ENCODE assay signal across 8 cellular contexts in genomic region chr15:74937602-74938371, GRCh38. TPM values are rescaled to one million over a fixed set of nuclear protein-coding genes. Genes with fewer than 3 reads are reported as not detected.
DNase-seq lines count a peak whose midpoint lies in the region; TF ChIP-seq lines count a peak whose summit lies in the region.

Gene COX5A, minus strand, starts transcription at chr15:74938073. Its CDS starts 59 bp downstream, at chr15:74938014.

- no peak within 1 kb of the TSS for H2BK12ac ChIP-seq in H9 (ENCODE audit: insufficient read length, low read depth, low read length)

- peak within 1 kb of the TSS; percentile 83 to 89 (median 85); a peak in 6 of 7 replicates for H3K27ac Mint-ChIP-seq in H9
- H3K27ac Mint-ChIP-seq in nephron progenitor cell, result peak within 1 kb of the TSS; percentile 62
- peak within 1 kb of the TSS; percentile 94 for H3K27ac Mint-ChIP-seq in stimulated activated naive CD8-positive, alpha-beta T cell treated with anti-CD3 and anti-CD28 coated beads, Interleukin-15, Interleukin-2, amounts not matched to agents 100 ng/mL and 50 ng/mL, for 24 hours

- peaks cover 2 to 8% (median 7%) of the 10 kb centered on the region in 3 experiments; a peak in 4 of 7 replicates for H3K36me3 Mint-ChIP-seq in H9 (ENCODE audit: insufficient read depth in 1 of 3, low read depth in 3 of 3)
- H3K36me3 Mint-ChIP-seq in nephron progenitor cell (ENCODE audit: low read depth), result peaks cover 9% of the 10 kb centered on the region
- peaks cover 21% of the 10 kb centered on the region for H3K36me3 Mint-ChIP-seq in stimulated activated naive CD8-positive, alpha-beta T cell treated with anti-CD3 and anti-CD28 coated beads, Interleukin-15, Interleukin-2, amounts not matched to agents 100 ng/mL and 50 ng/mL, for 24 hours (ENCODE audit: low read depth)

- H3K4me3 ChIP-seq in Loucy (ENCODE audit: low read length, poor library complexity, severe bottlenecking) (peak within 1 kb of the TSS; percentile 98), fibroblast of pulmonary artery (replicated peaks; ENCODE audit: low read depth, low read length) (peak within 1 kb of the TSS; percentile 90)

- no peak within 1 kb of the TSS for H4K8ac ChIP-seq in H9 (replicated peaks; ENCODE audit: insufficient read length, low read depth, low read length)

- H3K4me1 Mint-ChIP-seq in H9, result peaks cover 6 to 15% of the 10 kb centered on the region in 2 experiments
- peaks cover 29% of the 10 kb centered on the region for H3K4me1 Mint-ChIP-seq in nephron progenitor cell
- H3K4me1 Mint-ChIP-seq in stimulated activated naive CD8-positive, alpha-beta T cell treated with anti-CD3 and anti-CD28 coated beads, Interleukin-15, Interleukin-2, amounts not matched to agents 100 ng/mL and 50 ng/mL, for 24 hours (ENCODE audit: low read depth), result peaks cover 39% of the 10 kb centered on the region

- no peaks in the 10 kb centered on the region for H3K4me1 ChIP-seq in ES-I3 (ENCODE audit: insufficient read depth, low read length)
- no peaks in the 10 kb centered on the region for H3K4me1 ChIP-seq in H9 (ENCODE audit: insufficient read depth, low read length)
- peaks cover 39% of the 10 kb centered on the region for H3K4me1 ChIP-seq in Loucy (ENCODE audit: insufficient read depth, low read length, poor library complexity, severe bottlenecking)

- TF ChIP-seq CTCF in H9 (conservative IDR thresholded peaks at IDR 0.05), result no peak
- TF ChIP-seq CTCF in Loucy (conservative IDR thresholded peaks at IDR 0.05; ENCODE audit: low read length), result no peak
- TF ChIP-seq CTCF in fibroblast of pulmonary artery (IDR thresholded peaks at IDR 0.05; ENCODE audit: low read length, missing control alignments), result no peak
- TF ChIP-seq CTCF in nephron progenitor cell (IDR thresholded peaks at IDR 0.05), result no peak

- peak within 1 kb of the TSS; percentile 91 for H3K14ac ChIP-seq in H9 (ENCODE audit: insufficient read depth, low read length)

- peak within 1 kb of the TSS; percentile 78 for H3K9ac ChIP-seq in ES-I3 (ENCODE audit: low read depth, low read length)
- H3K9ac ChIP-seq in H9 (ENCODE audit: extremely low read depth, insufficient read length, low read length), result peak within 1 kb of the TSS; percentile 52
- peak within 1 kb of the TSS; percentile 83 for H3K9ac ChIP-seq in Loucy (ENCODE audit: low read depth, low read length, poor library complexity, severe bottlenecking)

- H3K79me2 ChIP-seq in H9 (ENCODE audit: insufficient read depth, low read length) (peaks cover 24% of the 10 kb centered on the region; the same call in 1 of the 2 replicates), Loucy (ENCODE audit: insufficient read depth, low read length) (peaks cover 51% of the 10 kb centered on the region)

- H3K23ac ChIP-seq in H9 (ENCODE audit: insufficient read length, low read depth, low read length), result no peak within 1 kb of the TSS

- no peak within 1 kb of the TSS for H3K56ac ChIP-seq in H9 (ENCODE audit: insufficient read length, low read depth, low read length)

- H3K4ac ChIP-seq in H9 (ENCODE audit: low read depth, low read length), result no peak within 1 kb of the TSS

- H4K91ac ChIP-seq in H9 (ENCODE audit: insufficient read length, low read depth, low read length), result no peak within 1 kb of the TSS

- no peak within 1 kb of the TSS for H2BK20ac ChIP-seq in H9 (ENCODE audit: low read depth, low read length, poor library complexity, severe bottlenecking)

- H3K4me2 ChIP-seq in H9 (ENCODE audit: insufficient read depth, insufficient read length, low read length) (peak within 1 kb of the TSS; percentile 84), Loucy (ENCODE audit: low read depth, low read length, poor library complexity, severe bottlenecking) (peak within 1 kb of the TSS; percentile 91)

- H3K9me2 ChIP-seq in Loucy (replicated peaks; ENCODE audit: low read depth, low read length), result no peaks in the 10 kb centered on the region

- no CpG with 5 or more reads among the region's 84 CpGs for WGBS in H9 (ENCODE audit: extremely low coverage, insufficient read length, low lambda C conversion rate)

- peaks cover under 1% of the 10 kb centered on the region; the same call in 1 of the 2 replicates for H3K27me3 Mint-ChIP-seq in H9 (ENCODE audit: low read depth)
- peaks cover 7% of the 10 kb centered on the region for H3K27me3 Mint-ChIP-seq in nephron progenitor cell (ENCODE audit: low read depth, poor library complexity)
- no peaks in the 10 kb centered on the region for H3K27me3 Mint-ChIP-seq in stimulated activated naive CD8-positive, alpha-beta T cell treated with anti-CD3 and anti-CD28 coated beads, Interleukin-15, Interleukin-2, amounts not matched to agents 100 ng/mL and 50 ng/mL, for 24 hours

- H2BK5ac ChIP-seq in H9 (ENCODE audit: insufficient read length, low read length), result no peak within 1 kb of the TSS

- no peaks in the 10 kb centered on the region for H3K27me3 ChIP-seq in H9 (ENCODE audit: insufficient read depth, low read length)
- H3K27me3 ChIP-seq in Loucy (ENCODE audit: insufficient read depth, low read length, poor library complexity, severe bottlenecking), result peaks cover 4% of the 10 kb centered on the region

- H3K23me2 ChIP-seq in H9 (ENCODE audit: insufficient read length, low read depth, low read length, poor library complexity, severe bottlenecking), result no peaks in the 10 kb centered on the region

- H2BK120ac ChIP-seq in H9 (ENCODE audit: low read depth, low read length, poor library complexity, severe bottlenecking), result no peak within 1 kb of the TSS

- H3T11ph ChIP-seq in H9 (ENCODE audit: low read length), result no peak within 1 kb of the TSS

- no peaks in the 10 kb centered on the region for H3K9me3 ChIP-seq in ES-I3 (ENCODE audit: control insufficient read depth, insufficient read depth, low read length)
- no peaks in the 10 kb centered on the region for H3K9me3 ChIP-seq in H9 (ENCODE audit: control insufficient read depth, low read depth, low read length)
- H3K9me3 ChIP-seq in Loucy (ENCODE audit: insufficient read depth, low read depth, low read length), result no peaks in the 10 kb centered on the region

- H2AK5ac ChIP-seq in H9 (ENCODE audit: insufficient read length, low read length), result no peak within 1 kb of the TSS

- H3K9me3 Mint-ChIP-seq in H9 (no peaks in the 10 kb centered on the region), nephron progenitor cell (no peaks in the 10 kb centered on the region)
- H3K9me3 Mint-ChIP-seq in stimulated activated naive CD8-positive, alpha-beta T cell treated with anti-CD3 and anti-CD28 coated beads, Interleukin-15, Interleukin-2, amounts not matched to agents 100 ng/mL and 50 ng/mL, for 24 hours, result no peaks in the 10 kb centered on the region

- H3K18ac ChIP-seq in H9 (ENCODE audit: insufficient read length, low read depth, low read length), result peak within 1 kb of the TSS; percentile 88

- no peak within 1 kb of the TSS for H4K5ac ChIP-seq in H9 (ENCODE audit: insufficient read length, low read depth, low read length)

- no peaks in the 10 kb centered on the region for H4K20me1 ChIP-seq in H9 (ENCODE audit: control insufficient read depth, insufficient read depth, insufficient read length)
- H4K20me1 ChIP-seq in Loucy (ENCODE audit: insufficient read depth, low read length, poor library complexity, severe bottlenecking), result peaks cover 47% of the 10 kb centered on the region

- H3K27ac ChIP-seq in H9 (ENCODE audit: insufficient read length, low read depth, low read length), result no peak within 1 kb of the TSS

- H3F3A ChIP-seq in Loucy (ENCODE audit: low read depth), result no peaks in the 10 kb centered on the region

- H3K36me3 ChIP-seq in ES-I3 (ENCODE audit: insufficient read depth, low read length) (no peaks in the 10 kb centered on the region; the same call in 1 of the 2 replicates), Loucy (ENCODE audit: insufficient read depth, low read length) (no peaks in the 10 kb centered on the region)

- H2AFZ ChIP-seq in H9 (ENCODE audit: low read length), result no peak within 1 kb of the TSS
- peak within 1 kb of the TSS; percentile 91 for H2AFZ ChIP-seq in Loucy (ENCODE audit: low read length)

- DNase-seq in H9 (peak; percentile 96), SHP77 (lab: John Stamatoyannopoulos, UW) (peak; percentile 93 to 94), fibroblast of pulmonary artery (ENCODE audit: low read depth) (peak; percentile 97), nephron progenitor cell (peak; percentile 88)
- peak; percentile 90 for DNase-seq in activated effector memory CD4-positive, alpha-beta T cell treated with Interleukin-2 at 50 U/mL for 16 hours

- no peaks in the 10 kb centered on the region for H3K79me1 ChIP-seq in H9 (ENCODE audit: insufficient read depth, low read depth, low read length, poor library complexity, severe bottlenecking)

- no peak within 1 kb of the TSS for H2BK15ac ChIP-seq in H9 (ENCODE audit: low read depth, low read length)

- H3K4me3 Mint-ChIP-seq in H9 (peak within 1 kb of the TSS; percentile 85 to 96), nephron progenitor cell (peak within 1 kb of the TSS; percentile 93)
- peak within 1 kb of the TSS; percentile 99 for H3K4me3 Mint-ChIP-seq in stimulated activated naive CD8-positive, alpha-beta T cell treated with anti-CD3 and anti-CD28 coated beads, Interleukin-15, Interleukin-2, amounts not matched to agents 100 ng/mL and 50 ng/mL, for 24 hours

RNA-seq across cellular contexts. Expression of gene COX5A, which starts in this region (rescaled TPM):
- total RNA-seq in H9 (2021), result 331 and 336 TPM in 2 replicates
